In genomic region chr12:90060031-90060430, GRCh38 we compare ENCODE assay signal across 1 cellular context.
TF ChIP-seq lines count a peak whose summit lies in the region.

No MANE protein-coding gene starts in this region.

TF ChIP-seq in HEK293, 187 proteins besides CTCF, POLR2A, EP300 and RAD21 (continued from another document):
- TF ChIP-seq PRDM6 (tag by site-specific recombination; IDR thresholded peaks at IDR 0.05) (peak; percentile 66; the same call in 1 of the 2 replicates), ZNF398 (tag by site-specific recombination; IDR thresholded peaks at IDR 0.05) (no peak), ZNF501 (tag by site-specific recombination; IDR thresholded peaks at IDR 0.05) (0 out of 2 replicates have a peak, but pooled peaks have one; percentile 26), ZNF580 (tag by site-specific recombination; IDR thresholded peaks at IDR 0.05) (0 out of 2 replicates have a peak, but pooled peaks have one; percentile 54), HIC1 (tag by site-specific recombination; IDR thresholded peaks at IDR 0.05) (peak; percentile 31; the same call in 1 of the 2 replicates), MYNN (tag by site-specific recombination; IDR thresholded peaks at IDR 0.05; ENCODE audit: borderline replicate concordance) (no peak), ZNF654 (tag by site-specific recombination; IDR thresholded peaks at IDR 0.05; ENCODE audit: low read depth) (peak; percentile 8; the same call in 1 of the 2 replicates), HOXD13 (CRISPR knock-in tag; IDR thresholded peaks at IDR 0.05; ENCODE audit: borderline replicate concordance) (no peak), ZNF843 (tag by site-specific recombination; IDR thresholded peaks at IDR 0.05) (peak; percentile 64), FEZF1 (tag by site-specific recombination; IDR thresholded peaks at IDR 0.05) (peak; percentile 81)
